16 cellular contexts compared by ENCODE assay signal in genomic region chr6:144479991-144480390, GRCh38.
DNase-seq lines count a peak whose midpoint lies in the region; ATAC-seq and TF ChIP-seq lines count a peak whose summit lies in the region.
"Had no signal": no experiment of that assay in that cellular context is flagged by ENCODE, and none has a peak within 500 bp of the region (broad histone marks: within the 10 kb centered on the region; RNA-seq: fewer than 3 reads in every experiment).

No MANE protein-coding gene starts in this region.

- CTCF ChIA-PET in Caco-2 (lab: Charles Lee), result interaction anchor here (0.5 to 1.1 kb wide), 2 partner anchors 375 to 416 kb away, joined by 4 to 5 read pairs; no protein-coding TSS in a partner anchor

- H3K23ac ChIP-seq in neuronal stem cell (ENCODE audit: low read depth, low read length, poor library complexity), result no peak overlapping the region

- no peaks in the 10 kb centered on the region for H3K79me1 ChIP-seq in neuronal stem cell (ENCODE audit: low read depth, low read length)

- H3K36me3 ChIP-seq in Caco-2 (ENCODE audit: control insufficient read depth, insufficient read depth, low read length) (no peaks in the 10 kb centered on the region), thoracic aorta (peaks cover under 1% of the 10 kb centered on the region), neuronal stem cell (replicated peaks in 1 of 2; ENCODE audit: control insufficient read depth in 2 of 2, insufficient read depth in 2 of 2, low read length in 2 of 2) (peaks cover 2 to 48% of the 10 kb centered on the region in 2 donors)
- H3K36me3 ChIP-seq: HAP-1 had no signal

- no TSS peak for BruUV-seq in Caco-2 (replicated peaks; lab: Mats Ljungman, UMichigan)

- no peak overlapping the region for H2BK12ac ChIP-seq in neuronal stem cell (ENCODE audit: low read length)

- H3K27me3 Mint-ChIP-seq in activated T-cell treated with anti-CD3 and anti-CD28 coated beads, Interleukin-2, amount 50 U/mL, for 24 hours, result no peaks in the 10 kb centered on the region
- H3K27me3 Mint-ChIP-seq in activated T-cell treated with anti-CD3 and anti-CD28 coated beads, Interleukin-2, amount 50 U/mL, for 4 hours (ENCODE audit: low read depth), result no peaks in the 10 kb centered on the region
- no peaks in the 10 kb centered on the region for H3K27me3 Mint-ChIP-seq in Caco-2 (ENCODE audit: insufficient read depth, unreplicated experiment)
- peaks cover 2 to 11% (median 4%) of the 10 kb centered on the region in 3 donors for H3K27me3 Mint-ChIP-seq in immature natural killer cell (ENCODE audit: low read depth in 3 of 3)

- no peaks in the 10 kb centered on the region for H3K27me3 ChIP-seq in Caco-2 (replicated peaks; ENCODE audit: control insufficient read depth, insufficient read depth, low read length)
- no peaks in the 10 kb centered on the region for H3K27me3 ChIP-seq in thoracic aorta (replicated peaks; ENCODE audit: insufficient read depth)
- H3K27me3 ChIP-seq in neuronal stem cell (ENCODE audit: control insufficient read depth in 3 of 3, insufficient read depth in 3 of 3, low read depth in 1 of 3, low read length in 3 of 3), result no peaks in the 10 kb centered on the region

- no peak overlapping the region for H4K8ac ChIP-seq in neuronal stem cell (ENCODE audit: low read depth, low read length)

- H2BK15ac ChIP-seq in neuronal stem cell (ENCODE audit: low read length), result no peak overlapping the region

- H2BK120ac ChIP-seq in neuronal stem cell (ENCODE audit: low read depth, low read length), result no peak overlapping the region

- H3K9ac ChIP-seq in neuronal stem cell (ENCODE audit: low read depth, low read length, poor library complexity), result no peak overlapping the region

- H3K14ac ChIP-seq in neuronal stem cell (ENCODE audit: low read length), result no peak overlapping the region

- peaks cover 52% of the 10 kb centered on the region for H3K36me3 Mint-ChIP-seq in activated T-cell treated with anti-CD3 and anti-CD28 coated beads, Interleukin-2, amount 50 U/mL, for 24 hours (ENCODE audit: low read depth)
- H3K36me3 Mint-ChIP-seq in activated T-cell treated with anti-CD3 and anti-CD28 coated beads, Interleukin-2, amount 50 U/mL, for 4 hours (ENCODE audit: insufficient read depth), result peaks cover 25% of the 10 kb centered on the region
- peaks cover 78% of the 10 kb centered on the region for H3K36me3 Mint-ChIP-seq in Caco-2 (ENCODE audit: insufficient read depth, unreplicated experiment)
- peaks cover 12 to 54% (median 24%) of the 10 kb centered on the region in 3 donors for H3K36me3 Mint-ChIP-seq in immature natural killer cell

- no peak overlapping the region for H3K4me3 Mint-ChIP-seq in activated T-cell treated with anti-CD3 and anti-CD28 coated beads, Interleukin-2, amount 50 U/mL, for 24 hours
- H3K4me3 Mint-ChIP-seq in activated T-cell treated with anti-CD3 and anti-CD28 coated beads, Interleukin-2, amount 50 U/mL, for 4 hours, result no peak overlapping the region
- no peak overlapping the region for H3K4me3 Mint-ChIP-seq in Caco-2 (ENCODE audit: unreplicated experiment)
- no peak overlapping the region for H3K4me3 Mint-ChIP-seq in immature natural killer cell

- H3K4me1 ChIP-seq in Caco-2 (no peaks in the 10 kb centered on the region), thoracic aorta (ENCODE audit: control insufficient read depth in 1 of 2, low read depth in 2 of 2) (peaks cover 14 to 27% of the 10 kb centered on the region in 2 donors), neuronal stem cell (ENCODE audit: control insufficient read depth in 2 of 2, insufficient read depth in 1 of 2, low read depth in 1 of 2, low read length in 2 of 2) (no peaks in the 10 kb centered on the region)
- H3K4me1 ChIP-seq: HAP-1 had no signal

- peaks cover 12% of the 10 kb centered on the region for H3K4me1 Mint-ChIP-seq in activated T-cell treated with anti-CD3 and anti-CD28 coated beads, Interleukin-2, amount 50 U/mL, for 24 hours (ENCODE audit: low read depth)
- H3K4me1 Mint-ChIP-seq in activated T-cell treated with anti-CD3 and anti-CD28 coated beads, Interleukin-2, amount 50 U/mL, for 4 hours (ENCODE audit: low read depth), result peaks cover 12% of the 10 kb centered on the region
- H3K4me1 Mint-ChIP-seq in Caco-2 (ENCODE audit: low read depth, unreplicated experiment), result no peaks in the 10 kb centered on the region
- H3K4me1 Mint-ChIP-seq in immature natural killer cell, result peaks cover 27 to 59% of the 10 kb centered on the region in 2 donors

- H3K4me3 ChIP-seq in Caco-2 (ENCODE audit: low read depth, low read length) (no peak overlapping the region), thoracic aorta (no peak overlapping the region), neuronal stem cell (ENCODE audit: low read length in 2 of 2) (no peak overlapping the region)
- H3K4me3 ChIP-seq: HAP-1 had no signal

- H2AFZ ChIP-seq in neuronal stem cell (ENCODE audit: low read length), result no peak overlapping the region

- TF ChIP-seq CTCF in Caco-2 (IDR thresholded peaks at IDR 0.05; ENCODE audit: insufficient read depth in 1 of 2, low read depth in 1 of 2, low read length in 1 of 2, severe bottlenecking in 1 of 2, unreplicated experiment in 1 of 2) (no peak), thoracic aorta (IDR thresholded peaks at IDR 0.05) (no peak)

- no peak overlapping the region for H2BK5ac ChIP-seq in neuronal stem cell (ENCODE audit: low read length)

- H4K91ac ChIP-seq in neuronal stem cell (ENCODE audit: low read depth, low read length, poor library complexity), result no peak overlapping the region

- ATAC-seq in activated T-cell treated with anti-CD3 and anti-CD28 coated beads, Interleukin-2, amount 50 U/mL, for 4 hours, result no peak
- ATAC-seq in thoracic aorta (ENCODE audit: insufficient number of reproducible peaks, low FRiP score, low read depth), result peak; percentile 35

- H3K18ac ChIP-seq in neuronal stem cell (ENCODE audit: low read length), result no peak overlapping the region

- WGBS in neuronal stem cell (ENCODE audit: extremely low coverage in 2 of 2, insufficient read length in 2 of 2, insufficient replicate concordance in 1 of 2), 2 donors, result no CpG with 5 or more reads among the region's 1 CpG

- intact Hi-C loops in Caco-2 (cut with micrococcal nuclease; ENCODE audit: unreplicated experiment), result loop anchor here (5.0 to 10.0 kb wide), 2 partner anchors 195 to 383 kb away; partner anchors contain the start of genes SF3B5 and UTRN

- H3K9me3 ChIP-seq in Caco-2 (no peaks in the 10 kb centered on the region), thoracic aorta (no peaks in the 10 kb centered on the region), neuronal stem cell (replicated peaks in 1 of 2; ENCODE audit: control insufficient read depth in 2 of 2, insufficient read depth in 1 of 2, low read depth in 1 of 2, low read length in 2 of 2) (no peaks in the 10 kb centered on the region)
- H3K9me3 ChIP-seq: HAP-1 had no signal

- POLR2A ChIA-PET in Caco-2 (lab: Charles Lee), result no interaction called here

- no peak overlapping the region for H3K4ac ChIP-seq in neuronal stem cell (ENCODE audit: low read length)

- H3K27ac ChIP-seq in thoracic aorta (no peak overlapping the region), neuronal stem cell (replicated peaks; ENCODE audit: low read length) (no peak overlapping the region)
- H3K27ac ChIP-seq: C4-2B had no signal

- DNase-seq in activated T-cell treated with anti-CD3 and anti-CD28 coated beads, Interleukin-2, amount 50 U/mL, for 24 hours, result no peak
- no peak for DNase-seq in activated T-cell treated with anti-CD3 and anti-CD28 coated beads, Interleukin-2, amount 50 U/mL, for 4 hours
- DNase-seq in Caco-2 (no peak), immature natural killer cell (no peak), thoracic aorta (ENCODE audit: low spot score) (no peak), AG20443 (ENCODE audit: low spot score) (no peak), neuronal stem cell (ENCODE audit: low spot score) (no peak)
- DNase-seq in central memory CD4-positive, alpha-beta T cell, result no peak
- DNase-seq: 8988T, DMS79 treated with DMSO at 0.1 percent for 48 hours, MV-4-11, NCI-H1417 treated with DMSO at 0.1 percent for 48 hours, NCI-H2081, NCI-H510A treated with DMSO at 0.1 percent for 48 hours had no signal

- H3K27ac Mint-ChIP-seq in activated T-cell treated with anti-CD3 and anti-CD28 coated beads, Interleukin-2, amount 50 U/mL, for 24 hours, result peak overlapping the region; percentile 60
- H3K27ac Mint-ChIP-seq in Caco-2 (ENCODE audit: unreplicated experiment), result peak overlapping the region; percentile 19
- H3K27ac Mint-ChIP-seq in immature natural killer cell, result peak overlapping the region in 4 of 6 donors; percentile 14 to 82 (median 56)

- no peak overlapping the region for H2AK5ac ChIP-seq in neuronal stem cell (ENCODE audit: low read depth, low read length)

- H3K9me3 Mint-ChIP-seq in activated T-cell treated with anti-CD3 and anti-CD28 coated beads, Interleukin-2, amount 50 U/mL, for 24 hours, result no peaks in the 10 kb centered on the region
- no peaks in the 10 kb centered on the region for H3K9me3 Mint-ChIP-seq in activated T-cell treated with anti-CD3 and anti-CD28 coated beads, Interleukin-2, amount 50 U/mL, for 4 hours
- H3K9me3 Mint-ChIP-seq in Caco-2 (ENCODE audit: unreplicated experiment) (no peaks in the 10 kb centered on the region), immature natural killer cell (no peaks in the 10 kb centered on the region)

- H3K4me2 ChIP-seq in neuronal stem cell (ENCODE audit: insufficient read depth, low read length, poor library complexity, severe bottlenecking), result no peak overlapping the region
